In the genomic region with DNA sequence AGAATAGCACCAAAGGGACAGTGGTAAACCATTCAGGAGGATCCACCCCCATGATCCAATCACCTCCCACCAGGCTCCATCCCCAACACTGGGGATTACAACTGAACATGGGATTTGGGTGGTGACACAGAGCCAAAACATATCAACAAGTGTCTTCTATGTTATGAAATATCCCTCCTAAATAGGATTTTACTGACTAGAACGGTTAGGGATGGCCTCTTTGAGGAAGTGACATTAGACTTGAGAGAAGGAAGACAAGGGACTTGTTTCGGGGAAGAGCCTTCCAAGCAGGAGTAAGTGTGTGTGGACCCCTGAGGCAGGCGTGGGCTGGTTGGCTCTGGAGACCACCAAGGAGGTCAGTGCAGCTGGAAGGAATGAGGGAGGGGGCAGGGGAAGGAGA, we compare ENCODE assay signal across 28 cellular contexts.
"Had no signal": no experiment of that assay in that cellular context is flagged by ENCODE, and none has a peak within 500 bp of the region (broad histone marks: within the 10 kb centered on the region; RNA-seq: fewer than 3 reads in every experiment).

No MANE protein-coding gene starts in this region.

- ATAC-seq: activated CD8-positive, alpha-beta T cell treated with anti-CD3 and anti-CD28 coated beads for 36 hours; activated T-cell treated with anti-CD3 and anti-CD28 coated beads, Interleukin-2, amount 50 U/mL, for 4 hours; activated T-helper 17 cell treated with anti-CD3 and anti-CD28 coated beads, Interleukin-2, amount 50 U/mL, for 72 hours; gastrocnemius medialis; naive thymus-derived CD4-positive, alpha-beta T cell; sciatic nerve; stimulated activated naive CD8-positive, alpha-beta T cell treated with anti-CD3 and anti-CD28 coated beads, Interleukin-15, Interleukin-2, amounts not matched to agents 100 U/mL and 50 U/mL, for 24 hours had no signal

- DNase-seq: activated B cell treated with CpG ODN at 0.5 μM for 24 hours; activated CD4-positive, alpha-beta T cell treated with anti-CD3 and anti-CD28 coated beads, Interleukin-2, amount 50 U/mL, for 1 hour; activated CD8-positive, alpha-beta T cell treated with anti-CD3 and anti-CD28 coated beads for 36 hours; activated gamma-delta T cell treated with Interleukin-2 at 50 U/mL for 16 hours; activated naive CD4-positive, alpha-beta T cell treated with anti-CD3 and anti-CD28 coated beads, Interleukin-2, amount 50 U/mL, for 16 hours; activated T-cell treated with anti-CD3 and anti-CD28 coated beads, Interleukin-2, amount 50 U/mL, for 4 hours; amniotic stem cell; brain microvascular endothelial cell; dorsolateral prefrontal cortex; effector memory CD4-positive, alpha-beta T cell; erythroblast; gastrocnemius medialis; glutamatergic neuron; immature natural killer cell; kidney; naive thymus-derived CD4-positive, alpha-beta T cell; ovary; retina; stimulated activated CD4-positive, alpha-beta T cell treated with anti-CD3 and anti-CD28 coated beads, Interleukin-12 subunit alpha, Interleukin-12 subunit beta, amount 100 ng/mL, for 4 hours; stimulated activated CD4-positive, alpha-beta T cell treated with anti-CD3 and anti-CD28 coated beads, Interleukin-4, amount 100 ng/mL, for 1 hour; stimulated activated naive CD8-positive, alpha-beta T cell treated with anti-CD3 and anti-CD28 coated beads, Interleukin-15, Interleukin-2, amounts not matched to agents 100 U/mL and 50 U/mL, for 24 hours; testis; transverse colon had no signal

- H3K4me3 ChIP-seq: coronary artery, dorsolateral prefrontal cortex, gastrocnemius medialis, hepatocyte, ovary, skin epidermis, testis, transverse colon had no signal
